ENCODE assay signal across 1 cellular context in genomic region chr22:46563381-46564083, GRCh38.
TF ChIP-seq lines count a peak whose summit lies in the region.

No MANE protein-coding gene starts in this region.

TF ChIP-seq in HepG2, 621 proteins besides CTCF, POLR2A, EP300 and RAD21 (continued from another document and continues in another):
- TF ChIP-seq ZNF687 (CRISPR knock-in tag; IDR thresholded peaks at IDR 0.05): peak; percentile 89
- no peak for TF ChIP-seq HMG20B (CRISPR knock-in tag; conservative IDR thresholded peaks at IDR 0.05)
- TF ChIP-seq IRF9 (CRISPR knock-in tag; IDR thresholded peaks at IDR 0.05; ENCODE audit: borderline replicate concordance): peak; percentile 86; the same call in 1 of the 2 replicates
- TF ChIP-seq TFDP2 (CRISPR knock-in tag; IDR thresholded peaks at IDR 0.05): no peak
- TF ChIP-seq RBFOX2 (IDR thresholded peaks at IDR 0.05; ENCODE audit: low read depth, low read length): 0 out of 2 replicates have a peak, but pooled peaks have one; percentile 32
- 0 out of 2 replicates have a peak, but pooled peaks have one; percentile 41 for TF ChIP-seq ZNF142 (CRISPR knock-in tag; IDR thresholded peaks at IDR 0.05)
- peak; percentile 86 for TF ChIP-seq STAG1 (CRISPR knock-in tag; IDR thresholded peaks at IDR 0.05)
- TF ChIP-seq DR1 (CRISPR knock-in tag; IDR thresholded peaks at IDR 0.05): peak; percentile 27; the same call in 1 of the 2 replicates
- TF ChIP-seq GABPB1 (CRISPR knock-in tag; IDR thresholded peaks at IDR 0.05): peak; percentile 61
- TF ChIP-seq ZNF101 (CRISPR knock-in tag; IDR thresholded peaks at IDR 0.05; ENCODE audit: borderline replicate concordance, low read depth): no peak
- peak; percentile 86; the same call in 1 of the 2 replicates for TF ChIP-seq ZFP91 (CRISPR knock-in tag; IDR thresholded peaks at IDR 0.05; ENCODE audit: borderline replicate concordance)
- TF ChIP-seq ZNF572 (CRISPR knock-in tag; IDR thresholded peaks at IDR 0.05): 0 out of 2 replicates have a peak, but pooled peaks have one; percentile 15
- TF ChIP-seq ZBTB7B (CRISPR knock-in tag; IDR thresholded peaks at IDR 0.05): 0 out of 2 replicates have a peak, but pooled peaks have one; percentile 9
- TF ChIP-seq NR2F1 (CRISPR knock-in tag; IDR thresholded peaks at IDR 0.05): no peak
- TF ChIP-seq DMTF1 (CRISPR knock-in tag; IDR thresholded peaks at IDR 0.05): no peak
- TF ChIP-seq LCORL (IDR thresholded peaks at IDR 0.05): no peak
- peak; percentile 85 for TF ChIP-seq LCORL (CRISPR knock-in tag; IDR thresholded peaks at IDR 0.05)
- no peak for TF ChIP-seq RORA (CRISPR knock-in tag; IDR thresholded peaks at IDR 0.05)
- TF ChIP-seq ZBTB38 (CRISPR knock-in tag; IDR thresholded peaks at IDR 0.05): peak; percentile 56
- TF ChIP-seq SP4 (CRISPR knock-in tag; IDR thresholded peaks at IDR 0.05): no peak
- no peak for TF ChIP-seq RFX5 (IDR thresholded peaks at IDR 0.05; ENCODE audit: low read depth, low read length)
- TF ChIP-seq NRL (CRISPR knock-in tag; IDR thresholded peaks at IDR 0.05; ENCODE audit: borderline replicate concordance): peak; percentile 72; the same call in 1 of the 2 replicates
- TF ChIP-seq JDP2 (CRISPR knock-in tag; IDR thresholded peaks at IDR 0.05; ENCODE audit: borderline replicate concordance): no peak
- no peak for TF ChIP-seq ZFAT (CRISPR knock-in tag; conservative IDR thresholded peaks at IDR 0.05)
- TF ChIP-seq ZNF782 (CRISPR knock-in tag; IDR thresholded peaks at IDR 0.05; ENCODE audit: borderline replicate concordance): 0 out of 2 replicates have a peak, but pooled peaks have one; percentile 63
- peak; percentile 24; the same call in 1 of the 2 replicates for TF ChIP-seq PATZ1 (CRISPR knock-in tag; IDR thresholded peaks at IDR 0.05)
- TF ChIP-seq PHF20 (CRISPR knock-in tag; IDR thresholded peaks at IDR 0.05): 0 out of 2 replicates have a peak, but pooled peaks have one; percentile 28
- peak; percentile 35; the same call in 1 of the 2 replicates for TF ChIP-seq ZFYVE20 (CRISPR knock-in tag; IDR thresholded peaks at IDR 0.05; ENCODE audit: borderline replicate concordance, low read depth)
- TF ChIP-seq ARNT2 (CRISPR knock-in tag; IDR thresholded peaks at IDR 0.05; ENCODE audit: low read depth): 0 out of 2 replicates have a peak, but pooled peaks have one; percentile 75
- TF ChIP-seq BORCS8-MEF2B (CRISPR knock-in tag; IDR thresholded peaks at IDR 0.05): peak; percentile 30; the same call in 1 of the 2 replicates
- TF ChIP-seq ATRX (CRISPR knock-in tag; IDR thresholded peaks at IDR 0.05; ENCODE audit: borderline replicate concordance): no peak
- no peak for TF ChIP-seq NCOA5 (CRISPR knock-in tag; IDR thresholded peaks at IDR 0.05)
- TF ChIP-seq KLF13 (CRISPR knock-in tag; IDR thresholded peaks at IDR 0.05): peak; percentile 55
- no peak for TF ChIP-seq AHR (CRISPR knock-in tag; IDR thresholded peaks at IDR 0.05)
- no peak for TF ChIP-seq MAZ (IDR thresholded peaks at IDR 0.05; ENCODE audit: borderline replicate concordance, low read depth, low read length)
- TF ChIP-seq MAZ (CRISPR knock-in tag; IDR thresholded peaks at IDR 0.05; ENCODE audit: low read depth): peak; percentile 73
- peak; percentile 53; the same call in 1 of the 2 replicates for TF ChIP-seq HNF4A (CRISPR knock-in tag; IDR thresholded peaks at IDR 0.05)
- no peak for TF ChIP-seq MATR3 (CRISPR knock-in tag; IDR thresholded peaks at IDR 0.05)
- no peak for TF ChIP-seq ZNF781 (CRISPR knock-in tag; IDR thresholded peaks at IDR 0.05; ENCODE audit: borderline replicate concordance, not compliant biosample characterization)
- TF ChIP-seq ZBTB49 (CRISPR knock-in tag; IDR thresholded peaks at IDR 0.05; ENCODE audit: borderline replicate concordance): no peak
- peak; percentile 80 for TF ChIP-seq ZFX (CRISPR knock-in tag; IDR thresholded peaks at IDR 0.05; ENCODE audit: low read depth)
- TF ChIP-seq ZSCAN29 (CRISPR knock-in tag; conservative IDR thresholded peaks at IDR 0.05): no peak
